15 cellular contexts compared by ENCODE assay signal in the genomic region with DNA sequence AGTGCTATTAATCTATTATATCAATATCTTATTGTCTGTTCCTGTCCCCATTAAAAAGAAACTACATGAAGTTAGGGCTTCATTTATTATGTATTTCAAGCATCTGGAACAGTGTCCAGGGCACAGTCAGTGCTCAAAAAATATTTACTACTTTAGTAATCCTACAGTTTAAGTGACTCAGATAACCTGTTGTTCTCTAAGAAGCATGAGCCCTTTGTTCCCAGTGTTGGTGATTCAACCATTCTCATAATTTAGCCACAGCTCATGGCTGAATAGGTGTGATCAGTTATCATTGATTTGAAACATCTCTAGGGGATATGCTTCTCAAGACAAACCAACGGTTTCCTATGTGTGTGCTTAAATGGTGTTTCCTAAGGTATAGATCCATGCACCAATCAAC.
DNase-seq lines count a peak whose midpoint lies in the region; ATAC-seq and TF ChIP-seq lines count a peak whose summit lies in the region.
"Had no signal": no experiment of that assay in that cellular context is flagged by ENCODE, and none has a peak within 500 bp of the region (broad histone marks: within the 10 kb centered on the region; RNA-seq: fewer than 3 reads in every experiment).

No MANE protein-coding gene starts in this region.

- H3K27me3 ChIP-seq in RWPE2 (ENCODE audit: insufficient read depth, poor library complexity, severe bottlenecking) (no peaks in the 10 kb centered on the region), foreskin keratinocyte (no peaks in the 10 kb centered on the region), gastroesophageal sphincter (no peaks in the 10 kb centered on the region)
- H3K27me3 ChIP-seq: BLaER1 had no signal

- no peak for TF ChIP-seq EP300 in gastroesophageal sphincter (IDR thresholded peaks at IDR 0.05)

- 89 to 100% methylated on average over 1 of the region's 1 CpG for WGBS in gastroesophageal sphincter (ENCODE audit: low coverage in 1 of 2), 2 donors

- H3K27ac ChIP-seq in RWPE2 (ENCODE audit: poor library complexity, severe bottlenecking): no peak overlapping the region
- no peak overlapping the region for H3K27ac ChIP-seq in foreskin keratinocyte
- no peak overlapping the region for H3K27ac ChIP-seq in gastroesophageal sphincter
- H3K27ac ChIP-seq: BLaER1, GM23248 had no signal

- TF ChIP-seq CTCF in RWPE2 (IDR thresholded peaks at IDR 0.05; ENCODE audit: poor library complexity, severe bottlenecking): no peak
- TF ChIP-seq CTCF in foreskin keratinocyte (conservative IDR thresholded peaks at IDR 0.05): no peak
- TF ChIP-seq CTCF in gastroesophageal sphincter (IDR thresholded peaks at IDR 0.05): no peak

- ATAC-seq in RWPE2 (ENCODE audit: low read depth): peak; percentile 76
- peak; percentile 96 for ATAC-seq in foreskin keratinocyte
- no peak for ATAC-seq in gastroesophageal sphincter

- H3K4me3 ChIP-seq in RWPE2 (ENCODE audit: severe bottlenecking) (no peak overlapping the region), gastroesophageal sphincter (no peak overlapping the region)
- H3K4me3 ChIP-seq: BLaER1, GM23248 had no signal

- H3K36me3 ChIP-seq in RWPE2 (ENCODE audit: low read depth): no peaks in the 10 kb centered on the region
- H3K36me3 ChIP-seq in gastroesophageal sphincter: no peaks in the 10 kb centered on the region
- H3K36me3 ChIP-seq: BLaER1 had no signal

- H3K9me3 ChIP-seq in RWPE2 (ENCODE audit: severe bottlenecking): no peaks in the 10 kb centered on the region
- no peaks in the 10 kb centered on the region for H3K9me3 ChIP-seq in gastroesophageal sphincter
- H3K9me3 ChIP-seq: BLaER1 had no signal

- peak; percentile 1 for DNase-seq in ELR (ENCODE audit: low read depth)
- DNase-seq in M059J (ENCODE audit: low read depth): peak; percentile 20
- no peak for DNase-seq in RWPE2 (ENCODE audit: low spot score)
- peak in 1 of 2 donors; percentile 50 for DNase-seq in foreskin keratinocyte
- no peak for DNase-seq in NCI-H69 (lab: John Stamatoyannopoulos, UW)
- no peak for DNase-seq in activated CD4-positive, alpha-beta T cell treated with anti-CD3 and anti-CD28 coated beads for 1 hour
- no peak for DNase-seq in NCI-H187 treated with DMSO at 0.1 percent for 48 hours (lab: John Stamatoyannopoulos, UW)
- DNase-seq: 8988T; AML-193; CD8-positive, alpha-beta memory T cell; DMS53; GM23248; H9 had no signal

- H3K4me1 ChIP-seq in RWPE2 (ENCODE audit: insufficient read depth, poor library complexity, severe bottlenecking): no peaks in the 10 kb centered on the region
- no peaks in the 10 kb centered on the region for H3K4me1 ChIP-seq in foreskin keratinocyte
- H3K4me1 ChIP-seq in gastroesophageal sphincter: peaks cover 0 to 18% (median 0%) of the 10 kb centered on the region in 3 donors
- H3K4me1 ChIP-seq: BLaER1 had no signal

- TF ChIP-seq POLR2A in gastroesophageal sphincter (IDR thresholded peaks at IDR 0.05): no peak

Comparison
In these comparisons a context has a peak if more than half of its experiments do, and no peak if none do; other contexts are left out.
1. DNase-seq: peak in ELR (single experiment) and M059J (single experiment); none in RWPE2 (single experiment), NCI-H69 (single experiment), activated CD4-positive, alpha-beta T cell treated with anti-CD3 and anti-CD28 coated beads for 1 hour (single experiment) and NCI-H187 treated with DMSO at 0.1 percent for 48 hours (single experiment).